In the genomic region with DNA sequence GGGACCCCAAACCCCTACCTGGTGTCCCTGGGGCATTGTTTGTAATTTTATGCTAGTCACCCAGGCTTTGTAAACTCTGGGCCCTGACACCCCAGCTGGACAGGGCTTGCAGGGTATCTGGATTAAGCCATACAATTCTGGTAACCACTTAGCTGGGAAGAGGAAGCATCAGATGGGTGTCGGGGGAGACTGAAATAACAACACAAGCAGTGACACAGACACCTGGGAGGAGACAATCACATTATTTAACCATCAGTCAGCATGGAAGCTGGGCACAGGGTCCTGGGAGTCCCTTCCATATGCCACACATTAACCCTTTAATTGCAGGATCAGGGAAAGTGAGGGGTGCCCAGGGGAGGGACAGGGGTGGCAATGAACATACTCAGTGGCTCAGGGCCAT, we compare ENCODE assay signal across 1 cellular context.
TF ChIP-seq lines count a peak whose summit lies in the region.

No MANE protein-coding gene starts in this region.

TF ChIP-seq in HCT116, 20 proteins besides CTCF, POLR2A, EP300 and RAD21 (continued from another document):
- TF ChIP-seq EZH2 (IDR thresholded peaks at IDR 0.05) (no peak), SP1 (IDR thresholded peaks at IDR 0.05; ENCODE audit: low read depth) (no peak)
